17 cellular contexts compared by ENCODE assay signal in the genomic region with DNA sequence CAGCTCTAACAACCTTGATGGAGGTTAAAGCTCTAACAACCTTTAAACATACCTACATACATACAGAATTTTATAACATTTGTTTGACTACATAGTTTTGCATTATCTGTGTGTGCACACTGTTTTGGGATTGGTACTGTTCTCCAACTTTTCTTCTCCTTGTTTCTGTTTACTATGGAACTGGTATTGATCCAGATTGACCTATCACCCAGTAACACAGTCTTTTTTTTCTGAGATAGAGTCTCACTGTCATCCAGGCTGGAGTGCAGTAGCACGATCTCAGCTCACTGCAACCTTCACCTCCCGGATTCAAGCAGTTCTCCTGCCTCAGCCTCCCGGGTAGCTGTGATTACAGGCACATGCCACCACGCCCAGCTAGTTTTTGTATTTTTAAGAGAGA.
"Had no signal": no experiment of that assay in that cellular context is flagged by ENCODE, and none has a peak within 500 bp of the region (broad histone marks: within the 10 kb centered on the region; RNA-seq: fewer than 3 reads in every experiment).

No MANE protein-coding gene starts in this region.

- H3K4me3 ChIP-seq: body of pancreas, colonic mucosa, lung, pancreas, sigmoid colon had no signal

- H3K27me3 Mint-ChIP-seq: natural killer cell treated with Interleukin-12 subunit alpha and Interleukin-12 subunit beta and Interleukin-15 and Interleukin-18, amount 100 ng/mL, for 72 hours had no signal

- H3K27me3 ChIP-seq: body of pancreas, colonic mucosa, neutrophil, pancreas, sigmoid colon had no signal

- H3K9me3 ChIP-seq: body of pancreas, colonic mucosa, neutrophil, pancreas, sigmoid colon had no signal

- DNase-seq: activated CD4-positive, alpha-beta T cell treated with anti-CD3 and anti-CD28 coated beads for 48 hours; body of pancreas; central memory CD4-positive, alpha-beta T cell; colonic mucosa; erythroblast; hypothalamus; islet precursor cell; left colon; pancreas; sigmoid colon; stimulated activated CD4-positive, alpha-beta T cell treated with anti-CD3 and anti-CD28 coated beads, Interleukin-4, amount 100 ng/mL, for 24 hours; stimulated activated naive CD4-positive, alpha-beta T cell; T-helper 2 cell; WERI-Rb-1 had no signal

- H3K27ac ChIP-seq: body of pancreas, colonic mucosa, neutrophil, pancreas, sigmoid colon, WERI-Rb-1 had no signal

- ATAC-seq: body of pancreas; left colon; natural killer cell treated with Interleukin-12 subunit alpha and Interleukin-12 subunit beta and Interleukin-15 and Interleukin-18, amount 100 ng/mL, for 72 hours; pancreas had no signal

- H3K4me3 Mint-ChIP-seq: natural killer cell treated with Interleukin-12 subunit alpha and Interleukin-12 subunit beta and Interleukin-15 and Interleukin-18, amount 100 ng/mL, for 72 hours had no signal
